ENCODE assay signal across 15 cellular contexts in genomic region chr9:114002986-114003740, GRCh38.
A peak's percentile ranks its signal among the peaks of the same experiment; 100 is the strongest.
DNase-seq lines count a peak whose midpoint lies in the region; TF ChIP-seq lines count a peak whose summit lies in the region.
"Had no signal": no experiment of that assay in that cellular context is flagged by ENCODE, and none has a peak within 500 bp of the region (broad histone marks: within the 10 kb centered on the region; RNA-seq: fewer than 3 reads in every experiment).

No MANE protein-coding gene starts in this region.

- no peak overlapping the region for H3K4me3 ChIP-seq in Peyer's patch
- H3K4me3 ChIP-seq in esophagus muscularis mucosa: no peak overlapping the region
- H3K4me3 ChIP-seq in sigmoid colon: no peak overlapping the region
- H3K4me3 ChIP-seq: neural progenitor cell had no signal

- H3K36me3 Mint-ChIP-seq in immature natural killer cell: peaks cover 0 to 18% (median 0%) of the 10 kb centered on the region in 3 donors

- TF ChIP-seq EP300 in esophagus muscularis mucosa (IDR thresholded peaks at IDR 0.05) (no peak), sigmoid colon (IDR thresholded peaks at IDR 0.05) (no peak)

- H3K27ac ChIP-seq in Peyer's patch (no peak overlapping the region), esophagus muscularis mucosa (replicated peaks in 1 of 4) (no peak overlapping the region), sigmoid colon (no peak overlapping the region)
- H3K27ac ChIP-seq: neural progenitor cell, WERI-Rb-1 had no signal

- DNase-seq in SIG-M5 treated with dmso at 0.1 percent for 504 hours (lab: John Stamatoyannopoulos, UW; ENCODE audit: unreplicated experiment) (peak; percentile 6), SIG-M5 (lab: John Stamatoyannopoulos, UW) (no peak), Peyer's patch (peak in 2 of 3 donors; percentile 34 to 36), esophagus muscularis mucosa (ENCODE audit: extremely low spot score) (peak; percentile 81), sigmoid colon (peak; percentile 42), 8988T (no peak), immature natural killer cell (no peak), germinal center (ENCODE audit: low spot score) (no peak)
- DNase-seq: activated T-cell treated with anti-CD3 and anti-CD28 coated beads, Interleukin-2, amount 50 U/mL, for 48 hours; CD8-positive, alpha-beta memory T cell; effector memory CD8-positive, alpha-beta T cell; HCEC 1CT; Karpas-422 had no signal

- H3K4me1 ChIP-seq in Peyer's patch (no peaks in the 10 kb centered on the region), esophagus muscularis mucosa (peaks cover 7 to 16% (median 10%) of the 10 kb centered on the region in 4 donors), sigmoid colon (peaks cover 0 to 6% (median 2%) of the 10 kb centered on the region in 4 donors)
- H3K4me1 ChIP-seq: neural progenitor cell had no signal

- no peaks in the 10 kb centered on the region for H3K27me3 ChIP-seq in Peyer's patch
- no peaks in the 10 kb centered on the region for H3K27me3 ChIP-seq in esophagus muscularis mucosa
- H3K27me3 ChIP-seq in sigmoid colon: no peaks in the 10 kb centered on the region
- H3K27me3 ChIP-seq: neural progenitor cell had no signal

- H3K9me3 ChIP-seq in Peyer's patch (no peaks in the 10 kb centered on the region), esophagus muscularis mucosa (no peaks in the 10 kb centered on the region), sigmoid colon (no peaks in the 10 kb centered on the region)

- no peaks in the 10 kb centered on the region for H3K9me3 Mint-ChIP-seq in immature natural killer cell
- H3K9me3 Mint-ChIP-seq: CD8-positive, alpha-beta memory T cell; effector memory CD8-positive, alpha-beta T cell; neural progenitor cell had no signal

- TF ChIP-seq POLR2A in Peyer's patch (IDR thresholded peaks at IDR 0.05): no peak
- no peak for TF ChIP-seq POLR2A in esophagus muscularis mucosa (IDR thresholded peaks at IDR 0.05; ENCODE audit: low read depth)
- no peak for TF ChIP-seq POLR2A in sigmoid colon (IDR thresholded peaks at IDR 0.05)

- H3K4me3 Mint-ChIP-seq in immature natural killer cell: no peak overlapping the region
- H3K4me3 Mint-ChIP-seq: CD8-positive, alpha-beta memory T cell; effector memory CD8-positive, alpha-beta T cell; neural progenitor cell had no signal

- peaks cover 0 to 3% (median 2%) of the 10 kb centered on the region in 3 donors for H3K27me3 Mint-ChIP-seq in immature natural killer cell (ENCODE audit: low read depth in 3 of 3)
- H3K27me3 Mint-ChIP-seq: effector memory CD8-positive, alpha-beta T cell had no signal

- 87% methylated on average over 11 of the region's 12 CpGs for WGBS in esophagus muscularis mucosa
- 88 to 93% methylated on average over 12 of the region's 12 CpGs for WGBS in sigmoid colon, 2 donors

- intact Hi-C loops in esophagus muscularis mucosa (cut with DNase I) (no loop called here), sigmoid colon (cut with DNase I) (no loop called here)

- no peaks in the 10 kb centered on the region for H3K4me1 Mint-ChIP-seq in immature natural killer cell
- H3K4me1 Mint-ChIP-seq: CD8-positive, alpha-beta memory T cell; neural progenitor cell had no signal

- no peak overlapping the region for H3K27ac Mint-ChIP-seq in immature natural killer cell
- H3K27ac Mint-ChIP-seq: CD8-positive, alpha-beta memory T cell; effector memory CD8-positive, alpha-beta T cell; neural progenitor cell had no signal

- H3K36me3 ChIP-seq in Peyer's patch (no peaks in the 10 kb centered on the region), esophagus muscularis mucosa (peaks cover 0 to 7% (median 0%) of the 10 kb centered on the region in 4 donors), sigmoid colon (peaks cover 0 to 6% (median 0%) of the 10 kb centered on the region in 4 donors)
- H3K36me3 ChIP-seq: neural progenitor cell, WERI-Rb-1 had no signal

- TF ChIP-seq CTCF in Peyer's patch (IDR thresholded peaks at IDR 0.05): no peak
- TF ChIP-seq CTCF in esophagus muscularis mucosa (IDR thresholded peaks at IDR 0.05): no peak
- TF ChIP-seq CTCF in sigmoid colon (IDR thresholded peaks at IDR 0.05): no peak

Comparison
In these comparisons a context has a peak if more than half of its experiments do, and no peak if none do; other contexts are left out.
1. DNase-seq: peak in SIG-M5 treated with dmso at 0.1 percent for 504 hours (single experiment), Peyer's patch (2 of 3), esophagus muscularis mucosa (single experiment) and sigmoid colon (single experiment); none in SIG-M5 (single experiment), 8988T (single experiment), immature natural killer cell (0 of 3) and germinal center (single experiment).